Comparison of ENCODE assay signal across 1 cellular context in the genomic region with DNA sequence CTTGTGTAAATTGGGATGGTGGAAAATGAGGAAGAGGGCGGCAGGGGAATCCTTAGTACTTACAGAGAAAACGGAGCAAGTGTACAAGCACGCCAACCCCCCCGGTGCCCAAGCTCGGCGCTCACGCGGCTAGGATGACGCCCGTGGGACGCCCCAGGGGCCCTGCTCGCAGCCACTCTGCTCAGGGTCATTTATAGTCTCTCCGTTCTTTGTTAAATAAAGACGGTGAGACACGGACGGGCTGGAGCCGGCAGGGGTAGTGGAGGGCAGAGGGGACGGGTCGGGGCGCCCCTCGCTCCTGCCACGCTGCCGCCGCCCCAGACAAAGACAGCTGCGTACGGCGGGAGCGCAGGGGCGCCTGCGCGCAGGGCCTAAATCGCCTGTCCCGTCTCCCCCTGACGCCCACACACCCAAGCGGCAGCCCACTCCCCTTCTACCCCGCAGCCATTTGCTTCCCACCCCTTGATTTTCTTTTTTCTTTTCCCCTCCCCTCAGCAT.
TF ChIP-seq lines count a peak whose summit lies in the region.

No MANE protein-coding gene starts in this region.

TF ChIP-seq in K562, 482 proteins besides CTCF, POLR2A, EP300 and RAD21 (continued from another document and continues in another):
- TF ChIP-seq ZFP91 (CRISPR knock-in tag; IDR thresholded peaks at IDR 0.05) (no peak), ZNF140 (CRISPR knock-in tag; IDR thresholded peaks at IDR 0.05) (no peak), PHF20 (IDR thresholded peaks at IDR 0.05; ENCODE audit: partially characterized antibody) (no peak), ZBTB9 (CRISPR knock-in tag; IDR thresholded peaks at IDR 0.05) (peak; percentile 37), CBFA2T2 (conservative IDR thresholded peaks at IDR 0.05) (no peak), MGA (IDR thresholded peaks at IDR 0.05) (peak; percentile 88), FOXK1 (CRISPR knock-in tag; IDR thresholded peaks at IDR 0.05; ENCODE audit: borderline replicate concordance) (no peak), SAFB2 (IDR thresholded peaks at IDR 0.05; ENCODE audit: borderline replicate concordance, low read depth, low read length, severe bottlenecking) (no peak), SMAD4 (CRISPR knock-in tag; conservative IDR thresholded peaks at IDR 0.05) (peak; percentile 78), CREB1 (IDR thresholded peaks at IDR 0.05) (no peak), CREB1 (CRISPR knock-in tag; IDR thresholded peaks at IDR 0.05) (no peak), TBP (optimal IDR thresholded peaks at IDR 0.05; ENCODE audit: low read depth, low read length) (no peak), SAFB (IDR thresholded peaks at IDR 0.05; ENCODE audit: borderline replicate concordance, low read depth, low read length) (peak; percentile 62; the same call in 1 of the 2 replicates), NRF1 (conservative IDR thresholded peaks at IDR 0.05 in 1 of 2, IDR thresholded peaks at IDR 0.05 in 1 of 2) (peak; percentile 88 to 89), ZBTB1 (CRISPR knock-in tag; IDR thresholded peaks at IDR 0.05; ENCODE audit: borderline replicate concordance, low read depth) (no peak), HNRNPH1 (optimal IDR thresholded peaks at IDR 0.05; ENCODE audit: low read depth, low read length) (no peak), MECOM (CRISPR knock-in tag; IDR thresholded peaks at IDR 0.05) (0 out of 2 replicates have a peak, but pooled peaks have one; percentile 16), NR4A1 (CRISPR knock-in tag; IDR thresholded peaks at IDR 0.05) (0 out of 2 replicates have a peak, but pooled peaks have one; percentile 12), NR4A1 (tag; IDR thresholded peaks at IDR 0.05) (no peak)
- TF ChIP-seq, protein P1, sequence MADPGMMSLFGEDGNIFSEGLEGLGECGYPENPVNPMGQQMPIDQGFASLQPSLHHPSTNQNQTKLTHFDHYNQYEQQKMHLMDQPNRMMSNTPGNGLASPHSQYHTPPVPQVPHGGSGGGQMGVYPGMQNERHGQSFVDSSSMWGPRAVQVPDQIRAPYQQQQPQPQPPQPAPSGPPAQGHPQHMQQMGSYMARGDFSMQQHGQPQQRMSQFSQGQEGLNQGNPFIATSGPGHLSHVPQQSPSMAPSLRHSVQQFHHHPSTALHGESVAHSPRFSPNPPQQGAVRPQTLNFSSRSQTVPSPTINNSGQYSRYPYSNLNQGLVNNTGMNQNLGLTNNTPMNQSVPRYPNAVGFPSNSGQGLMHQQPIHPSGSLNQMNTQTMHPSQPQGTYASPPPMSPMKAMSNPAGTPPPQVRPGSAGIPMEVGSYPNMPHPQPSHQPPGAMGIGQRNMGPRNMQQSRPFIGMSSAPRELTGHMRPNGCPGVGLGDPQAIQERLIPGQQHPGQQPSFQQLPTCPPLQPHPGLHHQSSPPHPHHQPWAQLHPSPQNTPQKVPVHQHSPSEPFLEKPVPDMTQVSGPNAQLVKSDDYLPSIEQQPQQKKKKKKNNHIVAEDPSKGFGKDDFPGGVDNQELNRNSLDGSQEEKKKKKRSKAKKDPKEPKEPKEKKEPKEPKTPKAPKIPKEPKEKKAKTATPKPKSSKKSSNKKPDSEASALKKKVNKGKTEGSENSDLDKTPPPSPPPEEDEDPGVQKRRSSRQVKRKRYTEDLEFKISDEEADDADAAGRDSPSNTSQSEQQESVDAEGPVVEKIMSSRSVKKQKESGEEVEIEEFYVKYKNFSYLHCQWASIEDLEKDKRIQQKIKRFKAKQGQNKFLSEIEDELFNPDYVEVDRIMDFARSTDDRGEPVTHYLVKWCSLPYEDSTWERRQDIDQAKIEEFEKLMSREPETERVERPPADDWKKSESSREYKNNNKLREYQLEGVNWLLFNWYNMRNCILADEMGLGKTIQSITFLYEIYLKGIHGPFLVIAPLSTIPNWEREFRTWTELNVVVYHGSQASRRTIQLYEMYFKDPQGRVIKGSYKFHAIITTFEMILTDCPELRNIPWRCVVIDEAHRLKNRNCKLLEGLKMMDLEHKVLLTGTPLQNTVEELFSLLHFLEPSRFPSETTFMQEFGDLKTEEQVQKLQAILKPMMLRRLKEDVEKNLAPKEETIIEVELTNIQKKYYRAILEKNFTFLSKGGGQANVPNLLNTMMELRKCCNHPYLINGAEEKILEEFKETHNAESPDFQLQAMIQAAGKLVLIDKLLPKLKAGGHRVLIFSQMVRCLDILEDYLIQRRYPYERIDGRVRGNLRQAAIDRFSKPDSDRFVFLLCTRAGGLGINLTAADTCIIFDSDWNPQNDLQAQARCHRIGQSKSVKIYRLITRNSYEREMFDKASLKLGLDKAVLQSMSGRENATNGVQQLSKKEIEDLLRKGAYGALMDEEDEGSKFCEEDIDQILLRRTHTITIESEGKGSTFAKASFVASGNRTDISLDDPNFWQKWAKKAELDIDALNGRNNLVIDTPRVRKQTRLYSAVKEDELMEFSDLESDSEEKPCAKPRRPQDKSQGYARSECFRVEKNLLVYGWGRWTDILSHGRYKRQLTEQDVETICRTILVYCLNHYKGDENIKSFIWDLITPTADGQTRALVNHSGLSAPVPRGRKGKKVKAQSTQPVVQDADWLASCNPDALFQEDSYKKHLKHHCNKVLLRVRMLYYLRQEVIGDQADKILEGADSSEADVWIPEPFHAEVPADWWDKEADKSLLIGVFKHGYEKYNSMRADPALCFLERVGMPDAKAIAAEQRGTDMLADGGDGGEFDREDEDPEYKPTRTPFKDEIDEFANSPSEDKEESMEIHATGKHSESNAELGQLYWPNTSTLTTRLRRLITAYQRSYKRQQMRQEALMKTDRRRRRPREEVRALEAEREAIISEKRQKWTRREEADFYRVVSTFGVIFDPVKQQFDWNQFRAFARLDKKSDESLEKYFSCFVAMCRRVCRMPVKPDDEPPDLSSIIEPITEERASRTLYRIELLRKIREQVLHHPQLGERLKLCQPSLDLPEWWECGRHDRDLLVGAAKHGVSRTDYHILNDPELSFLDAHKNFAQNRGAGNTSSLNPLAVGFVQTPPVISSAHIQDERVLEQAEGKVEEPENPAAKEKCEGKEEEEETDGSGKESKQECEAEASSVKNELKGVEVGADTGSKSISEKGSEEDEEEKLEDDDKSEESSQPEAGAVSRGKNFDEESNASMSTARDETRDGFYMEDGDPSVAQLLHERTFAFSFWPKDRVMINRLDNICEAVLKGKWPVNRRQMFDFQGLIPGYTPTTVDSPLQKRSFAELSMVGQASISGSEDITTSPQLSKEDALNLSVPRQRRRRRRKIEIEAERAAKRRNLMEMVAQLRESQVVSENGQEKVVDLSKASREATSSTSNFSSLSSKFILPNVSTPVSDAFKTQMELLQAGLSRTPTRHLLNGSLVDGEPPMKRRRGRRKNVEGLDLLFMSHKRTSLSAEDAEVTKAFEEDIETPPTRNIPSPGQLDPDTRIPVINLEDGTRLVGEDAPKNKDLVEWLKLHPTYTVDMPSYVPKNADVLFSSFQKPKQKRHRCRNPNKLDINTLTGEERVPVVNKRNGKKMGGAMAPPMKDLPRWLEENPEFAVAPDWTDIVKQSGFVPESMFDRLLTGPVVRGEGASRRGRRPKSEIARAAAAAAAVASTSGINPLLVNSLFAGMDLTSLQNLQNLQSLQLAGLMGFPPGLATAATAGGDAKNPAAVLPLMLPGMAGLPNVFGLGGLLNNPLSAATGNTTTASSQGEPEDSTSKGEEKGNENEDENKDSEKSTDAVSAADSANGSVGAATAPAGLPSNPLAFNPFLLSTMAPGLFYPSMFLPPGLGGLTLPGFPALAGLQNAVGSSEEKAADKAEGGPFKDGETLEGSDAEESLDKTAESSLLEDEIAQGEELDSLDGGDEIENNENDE (IDR thresholded peaks at IDR 0.05; ENCODE audit: low read depth, low read length): no peak
- TF ChIP-seq, protein P2, sequence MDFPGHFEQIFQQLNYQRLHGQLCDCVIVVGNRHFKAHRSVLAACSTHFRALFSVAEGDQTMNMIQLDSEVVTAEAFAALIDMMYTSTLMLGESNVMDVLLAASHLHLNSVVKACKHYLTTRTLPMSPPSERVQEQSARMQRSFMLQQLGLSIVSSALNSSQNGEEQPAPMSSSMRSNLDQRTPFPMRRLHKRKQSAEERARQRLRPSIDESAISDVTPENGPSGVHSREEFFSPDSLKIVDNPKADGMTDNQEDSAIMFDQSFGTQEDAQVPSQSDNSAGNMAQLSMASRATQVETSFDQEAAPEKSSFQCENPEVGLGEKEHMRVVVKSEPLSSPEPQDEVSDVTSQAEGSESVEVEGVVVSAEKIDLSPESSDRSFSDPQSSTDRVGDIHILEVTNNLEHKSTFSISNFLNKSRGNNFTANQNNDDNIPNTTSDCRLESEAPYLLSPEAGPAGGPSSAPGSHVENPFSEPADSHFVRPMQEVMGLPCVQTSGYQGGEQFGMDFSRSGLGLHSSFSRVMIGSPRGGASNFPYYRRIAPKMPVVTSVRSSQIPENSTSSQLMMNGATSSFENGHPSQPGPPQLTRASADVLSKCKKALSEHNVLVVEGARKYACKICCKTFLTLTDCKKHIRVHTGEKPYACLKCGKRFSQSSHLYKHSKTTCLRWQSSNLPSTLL (IDR thresholded peaks at IDR 0.05): no peak
